ENCODE assay signal across 1 cellular context in the genomic region with DNA sequence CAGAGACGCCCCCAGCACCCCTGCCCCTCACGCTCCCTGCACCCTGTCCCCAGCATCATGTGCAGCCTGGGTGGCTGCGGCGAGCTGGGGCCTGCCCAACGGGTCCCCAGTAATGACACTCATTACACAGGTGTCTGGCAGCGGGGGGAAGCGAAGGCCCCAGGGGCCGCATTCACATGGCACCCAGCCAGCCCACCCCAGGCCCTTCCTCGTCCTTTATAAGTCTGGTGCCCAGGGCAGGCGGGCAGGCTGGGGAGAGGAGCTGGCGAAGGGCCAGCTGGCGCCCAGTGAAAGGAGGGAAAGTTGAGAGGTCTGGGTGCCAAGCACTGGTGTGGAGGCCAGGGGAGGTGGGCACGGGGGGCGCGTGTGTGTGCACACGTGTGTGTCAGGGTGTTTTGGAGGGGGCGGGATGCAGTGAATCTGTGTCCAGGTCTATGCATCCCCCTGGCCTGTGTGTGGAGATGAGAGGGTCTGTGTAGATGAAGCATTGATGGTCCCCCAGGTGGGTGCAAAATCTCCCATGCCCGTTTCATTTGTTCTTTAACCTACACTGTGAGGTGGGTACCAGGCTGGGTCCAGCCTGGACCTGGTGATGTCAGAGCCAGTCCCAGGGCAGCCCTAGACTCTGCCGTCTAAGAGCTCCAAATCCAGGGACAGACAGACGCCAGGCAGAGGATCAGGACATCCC.
A peak's percentile ranks its signal among the peaks of the same experiment; 100 is the strongest.
TF ChIP-seq lines count a peak whose summit lies in the region.

No MANE protein-coding gene starts in this region.

TF ChIP-seq in HepG2, 621 proteins besides CTCF, POLR2A, EP300 and RAD21 (continued from another document and continues in another):
- TF ChIP-seq, protein P1, sequence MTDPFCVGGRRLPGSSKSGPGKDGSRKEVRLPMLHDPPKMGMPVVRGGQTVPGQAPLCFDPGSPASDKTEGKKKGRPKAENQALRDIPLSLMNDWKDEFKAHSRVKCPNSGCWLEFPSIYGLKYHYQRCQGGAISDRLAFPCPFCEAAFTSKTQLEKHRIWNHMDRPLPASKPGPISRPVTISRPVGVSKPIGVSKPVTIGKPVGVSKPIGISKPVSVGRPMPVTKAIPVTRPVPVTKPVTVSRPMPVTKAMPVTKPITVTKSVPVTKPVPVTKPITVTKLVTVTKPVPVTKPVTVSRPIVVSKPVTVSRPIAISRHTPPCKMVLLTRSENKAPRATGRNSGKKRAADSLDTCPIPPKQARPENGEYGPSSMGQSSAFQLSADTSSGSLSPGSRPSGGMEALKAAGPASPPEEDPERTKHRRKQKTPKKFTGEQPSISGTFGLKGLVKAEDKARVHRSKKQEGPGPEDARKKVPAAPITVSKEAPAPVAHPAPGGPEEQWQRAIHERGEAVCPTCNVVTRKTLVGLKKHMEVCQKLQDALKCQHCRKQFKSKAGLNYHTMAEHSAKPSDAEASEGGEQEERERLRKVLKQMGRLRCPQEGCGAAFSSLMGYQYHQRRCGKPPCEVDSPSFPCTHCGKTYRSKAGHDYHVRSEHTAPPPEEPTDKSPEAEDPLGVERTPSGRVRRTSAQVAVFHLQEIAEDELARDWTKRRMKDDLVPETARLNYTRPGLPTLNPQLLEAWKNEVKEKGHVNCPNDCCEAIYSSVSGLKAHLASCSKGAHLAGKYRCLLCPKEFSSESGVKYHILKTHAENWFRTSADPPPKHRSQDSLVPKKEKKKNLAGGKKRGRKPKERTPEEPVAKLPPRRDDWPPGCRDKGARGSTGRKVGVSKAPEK (CRISPR knock-in tag; IDR thresholded peaks at IDR 0.05; ENCODE audit: borderline replicate concordance): no peak
- TF ChIP-seq HIVEP1 (CRISPR knock-in tag; IDR thresholded peaks at IDR 0.05): peak; percentile 54
- TF ChIP-seq CEBPB (IDR thresholded peaks at IDR 0.05; ENCODE audit: borderline replicate concordance, low read depth, low read length): no peak
- TF ChIP-seq ATM (IDR thresholded peaks at IDR 0.05; ENCODE audit: borderline replicate concordance): no peak
- TF ChIP-seq, protein P2, sequence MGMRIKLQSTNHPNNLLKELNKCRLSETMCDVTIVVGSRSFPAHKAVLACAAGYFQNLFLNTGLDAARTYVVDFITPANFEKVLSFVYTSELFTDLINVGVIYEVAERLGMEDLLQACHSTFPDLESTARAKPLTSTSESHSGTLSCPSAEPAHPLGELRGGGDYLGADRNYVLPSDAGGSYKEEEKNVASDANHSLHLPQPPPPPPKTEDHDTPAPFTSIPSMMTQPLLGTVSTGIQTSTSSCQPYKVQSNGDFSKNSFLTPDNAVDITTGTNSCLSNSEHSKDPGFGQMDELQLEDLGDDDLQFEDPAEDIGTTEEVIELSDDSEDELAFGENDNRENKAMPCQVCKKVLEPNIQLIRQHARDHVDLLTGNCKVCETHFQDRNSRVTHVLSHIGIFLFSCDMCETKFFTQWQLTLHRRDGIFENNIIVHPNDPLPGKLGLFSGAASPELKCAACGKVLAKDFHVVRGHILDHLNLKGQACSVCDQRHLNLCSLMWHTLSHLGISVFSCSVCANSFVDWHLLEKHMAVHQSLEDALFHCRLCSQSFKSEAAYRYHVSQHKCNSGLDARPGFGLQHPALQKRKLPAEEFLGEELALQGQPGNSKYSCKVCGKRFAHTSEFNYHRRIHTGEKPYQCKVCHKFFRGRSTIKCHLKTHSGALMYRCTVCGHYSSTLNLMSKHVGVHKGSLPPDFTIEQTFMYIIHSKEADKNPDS (CRISPR knock-in tag; IDR thresholded peaks at IDR 0.05): no peak
- no peak for TF ChIP-seq CCAR2 (optimal IDR thresholded peaks at IDR 0.05; ENCODE audit: low read depth, low read length)
- TF ChIP-seq, protein P3, sequence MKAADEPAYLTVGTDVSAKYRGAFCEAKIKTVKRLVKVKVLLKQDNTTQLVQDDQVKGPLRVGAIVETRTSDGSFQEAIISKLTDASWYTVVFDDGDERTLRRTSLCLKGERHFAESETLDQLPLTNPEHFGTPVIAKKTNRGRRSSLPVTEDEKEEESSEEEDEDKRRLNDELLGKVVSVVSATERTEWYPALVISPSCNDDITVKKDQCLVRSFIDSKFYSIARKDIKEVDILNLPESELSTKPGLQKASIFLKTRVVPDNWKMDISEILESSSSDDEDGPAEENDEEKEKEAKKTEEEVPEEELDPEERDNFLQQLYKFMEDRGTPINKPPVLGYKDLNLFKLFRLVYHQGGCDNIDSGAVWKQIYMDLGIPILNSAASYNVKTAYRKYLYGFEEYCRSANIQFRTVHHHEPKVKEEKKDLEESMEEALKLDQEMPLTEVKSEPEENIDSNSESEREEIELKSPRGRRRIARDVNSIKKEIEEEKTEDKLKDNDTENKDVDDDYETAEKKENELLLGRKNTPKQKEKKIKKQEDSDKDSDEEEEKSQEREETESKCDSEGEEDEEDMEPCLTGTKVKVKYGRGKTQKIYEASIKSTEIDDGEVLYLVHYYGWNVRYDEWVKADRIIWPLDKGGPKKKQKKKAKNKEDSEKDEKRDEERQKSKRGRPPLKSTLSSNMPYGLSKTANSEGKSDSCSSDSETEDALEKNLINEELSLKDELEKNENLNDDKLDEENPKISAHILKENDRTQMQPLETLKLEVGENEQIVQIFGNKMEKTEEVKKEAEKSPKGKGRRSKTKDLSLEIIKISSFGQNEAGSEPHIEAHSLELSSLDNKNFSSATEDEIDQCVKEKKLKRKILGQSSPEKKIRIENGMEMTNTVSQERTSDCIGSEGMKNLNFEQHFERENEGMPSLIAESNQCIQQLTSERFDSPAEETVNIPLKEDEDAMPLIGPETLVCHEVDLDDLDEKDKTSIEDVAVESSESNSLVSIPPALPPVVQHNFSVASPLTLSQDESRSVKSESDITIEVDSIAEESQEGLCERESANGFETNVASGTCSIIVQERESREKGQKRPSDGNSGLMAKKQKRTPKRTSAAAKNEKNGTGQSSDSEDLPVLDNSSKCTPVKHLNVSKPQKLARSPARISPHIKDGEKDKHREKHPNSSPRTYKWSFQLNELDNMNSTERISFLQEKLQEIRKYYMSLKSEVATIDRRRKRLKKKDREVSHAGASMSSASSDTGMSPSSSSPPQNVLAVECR (CRISPR knock-in tag; IDR thresholded peaks at IDR 0.05; ENCODE audit: borderline replicate concordance): no peak
- no peak for TF ChIP-seq ZFP36L2 (CRISPR knock-in tag; IDR thresholded peaks at IDR 0.05)
- no peak for TF ChIP-seq ZBTB20 (CRISPR knock-in tag; IDR thresholded peaks at IDR 0.05; ENCODE audit: borderline replicate concordance, low read depth)
- TF ChIP-seq RARA (CRISPR knock-in tag; IDR thresholded peaks at IDR 0.05): no peak
- peak; percentile 27; the same call in 1 of the 2 replicates for TF ChIP-seq ZNF563 (CRISPR knock-in tag; IDR thresholded peaks at IDR 0.05)
- TF ChIP-seq MIER2 (CRISPR knock-in tag; IDR thresholded peaks at IDR 0.05): no peak
- no peak for TF ChIP-seq SPEN (CRISPR knock-in tag; IDR thresholded peaks at IDR 0.05; ENCODE audit: low read depth)
- TF ChIP-seq ZNF205 (CRISPR knock-in tag; IDR thresholded peaks at IDR 0.05): no peak
- TF ChIP-seq FOXA1 (IDR thresholded peaks at IDR 0.05): no peak
- no peak for TF ChIP-seq FOXA1 (CRISPR knock-in tag; IDR thresholded peaks at IDR 0.05)
- TF ChIP-seq MYNN (CRISPR knock-in tag; IDR thresholded peaks at IDR 0.05; ENCODE audit: low read depth): no peak
- TF ChIP-seq SMAD9 (CRISPR knock-in tag; IDR thresholded peaks at IDR 0.05): no peak
- TF ChIP-seq ZNF660 (CRISPR knock-in tag; IDR thresholded peaks at IDR 0.05; ENCODE audit: borderline replicate concordance, low read depth): no peak
- TF ChIP-seq DNMT1 (CRISPR knock-in tag; IDR thresholded peaks at IDR 0.05): 0 out of 2 replicates have a peak, but pooled peaks have one; percentile 39
- no peak for TF ChIP-seq SRF (IDR thresholded peaks at IDR 0.05; ENCODE audit: low read depth, low read length)
- no peak for TF ChIP-seq ZNF230 (CRISPR knock-in tag; IDR thresholded peaks at IDR 0.05)
- TF ChIP-seq FIP1L1 (IDR thresholded peaks at IDR 0.05; ENCODE audit: borderline replicate concordance, insufficient read depth, low read depth, low read length): no peak
- TF ChIP-seq NBN (conservative IDR thresholded peaks at IDR 0.05): no peak
- TF ChIP-seq ZNF17 (CRISPR knock-in tag; IDR thresholded peaks at IDR 0.05): no peak
- no peak for TF ChIP-seq CC2D1A (CRISPR knock-in tag; IDR thresholded peaks at IDR 0.05)
- TF ChIP-seq MEIS1 (CRISPR knock-in tag; IDR thresholded peaks at IDR 0.05; ENCODE audit: borderline replicate concordance): no peak
- no peak for TF ChIP-seq ZFP36 (IDR thresholded peaks at IDR 0.05; ENCODE audit: borderline replicate concordance, low read depth, low read length, partially characterized antibody)
- no peak for TF ChIP-seq JUND (CRISPR knock-in tag; IDR thresholded peaks at IDR 0.05)
- no peak; the same call in 1 of the 2 replicates for TF ChIP-seq ZNF891 (CRISPR knock-in tag; IDR thresholded peaks at IDR 0.05)
- no peak; the same call in 1 of the 2 replicates for TF ChIP-seq ZMYM2 (CRISPR knock-in tag; IDR thresholded peaks at IDR 0.05)
- TF ChIP-seq, protein P4, sequence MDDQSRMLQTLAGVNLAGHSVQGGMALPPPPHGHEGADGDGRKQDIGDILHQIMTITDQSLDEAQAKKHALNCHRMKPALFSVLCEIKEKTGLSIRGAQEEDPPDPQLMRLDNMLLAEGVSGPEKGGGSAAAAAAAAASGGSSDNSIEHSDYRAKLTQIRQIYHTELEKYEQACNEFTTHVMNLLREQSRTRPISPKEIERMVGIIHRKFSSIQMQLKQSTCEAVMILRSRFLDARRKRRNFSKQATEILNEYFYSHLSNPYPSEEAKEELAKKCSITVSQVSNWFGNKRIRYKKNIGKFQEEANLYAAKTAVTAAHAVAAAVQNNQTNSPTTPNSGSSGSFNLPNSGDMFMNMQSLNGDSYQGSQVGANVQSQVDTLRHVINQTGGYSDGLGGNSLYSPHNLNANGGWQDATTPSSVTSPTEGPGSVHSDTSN (CRISPR knock-in tag; IDR thresholded peaks at IDR 0.05; ENCODE audit: borderline replicate concordance): no peak
- TF ChIP-seq, protein P5, sequence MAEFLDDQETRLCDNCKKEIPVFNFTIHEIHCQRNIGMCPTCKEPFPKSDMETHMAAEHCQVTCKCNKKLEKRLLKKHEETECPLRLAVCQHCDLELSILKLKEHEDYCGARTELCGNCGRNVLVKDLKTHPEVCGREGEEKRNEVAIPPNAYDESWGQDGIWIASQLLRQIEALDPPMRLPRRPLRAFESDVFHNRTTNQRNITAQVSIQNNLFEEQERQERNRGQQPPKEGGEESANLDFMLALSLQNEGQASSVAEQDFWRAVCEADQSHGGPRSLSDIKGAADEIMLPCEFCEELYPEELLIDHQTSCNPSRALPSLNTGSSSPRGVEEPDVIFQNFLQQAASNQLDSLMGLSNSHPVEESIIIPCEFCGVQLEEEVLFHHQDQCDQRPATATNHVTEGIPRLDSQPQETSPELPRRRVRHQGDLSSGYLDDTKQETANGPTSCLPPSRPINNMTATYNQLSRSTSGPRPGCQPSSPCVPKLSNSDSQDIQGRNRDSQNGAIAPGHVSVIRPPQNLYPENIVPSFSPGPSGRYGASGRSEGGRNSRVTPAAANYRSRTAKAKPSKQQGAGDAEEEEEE (CRISPR knock-in tag; IDR thresholded peaks at IDR 0.05; ENCODE audit: borderline replicate concordance): no peak
- TF ChIP-seq MEIS2 (CRISPR knock-in tag; IDR thresholded peaks at IDR 0.05): no peak
- no peak for TF ChIP-seq XBP1 (CRISPR knock-in tag; IDR thresholded peaks at IDR 0.05)
- no peak for TF ChIP-seq FOXJ3 (CRISPR knock-in tag; IDR thresholded peaks at IDR 0.05; ENCODE audit: borderline replicate concordance)
- TF ChIP-seq, protein P6, sequence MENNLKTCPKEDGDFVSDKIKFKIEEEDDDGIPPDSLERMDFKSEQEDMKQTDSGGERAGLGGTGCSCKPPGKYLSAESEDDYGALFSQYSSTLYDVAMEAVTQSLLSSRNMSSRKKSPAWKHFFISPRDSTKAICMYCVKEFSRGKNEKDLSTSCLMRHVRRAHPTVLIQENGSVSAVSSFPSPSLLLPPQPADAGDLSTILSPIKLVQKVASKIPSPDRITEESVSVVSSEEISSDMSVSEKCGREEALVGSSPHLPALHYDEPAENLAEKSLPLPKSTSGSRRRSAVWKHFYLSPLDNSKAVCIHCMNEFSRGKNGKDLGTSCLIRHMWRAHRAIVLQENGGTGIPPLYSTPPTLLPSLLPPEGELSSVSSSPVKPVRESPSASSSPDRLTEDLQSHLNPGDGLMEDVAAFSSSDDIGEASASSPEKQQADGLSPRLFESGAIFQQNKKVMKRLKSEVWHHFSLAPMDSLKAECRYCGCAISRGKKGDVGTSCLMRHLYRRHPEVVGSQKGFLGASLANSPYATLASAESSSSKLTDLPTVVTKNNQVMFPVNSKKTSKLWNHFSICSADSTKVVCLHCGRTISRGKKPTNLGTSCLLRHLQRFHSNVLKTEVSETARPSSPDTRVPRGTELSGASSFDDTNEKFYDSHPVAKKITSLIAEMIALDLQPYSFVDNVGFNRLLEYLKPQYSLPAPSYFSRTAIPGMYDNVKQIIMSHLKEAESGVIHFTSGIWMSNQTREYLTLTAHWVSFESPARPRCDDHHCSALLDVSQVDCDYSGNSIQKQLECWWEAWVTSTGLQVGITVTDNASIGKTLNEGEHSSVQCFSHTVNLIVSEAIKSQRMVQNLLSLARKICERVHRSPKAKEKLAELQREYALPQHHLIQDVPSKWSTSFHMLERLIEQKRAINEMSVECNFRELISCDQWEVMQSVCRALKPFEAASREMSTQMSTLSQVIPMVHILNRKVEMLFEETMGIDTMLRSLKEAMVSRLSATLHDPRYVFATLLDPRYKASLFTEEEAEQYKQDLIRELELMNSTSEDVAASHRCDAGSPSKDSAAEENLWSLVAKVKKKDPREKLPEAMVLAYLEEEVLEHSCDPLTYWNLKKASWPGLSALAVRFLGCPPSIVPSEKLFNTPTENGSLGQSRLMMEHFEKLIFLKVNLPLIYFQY (CRISPR knock-in tag; IDR thresholded peaks at IDR 0.05; ENCODE audit: borderline replicate concordance): no peak
- TF ChIP-seq, protein P7, sequence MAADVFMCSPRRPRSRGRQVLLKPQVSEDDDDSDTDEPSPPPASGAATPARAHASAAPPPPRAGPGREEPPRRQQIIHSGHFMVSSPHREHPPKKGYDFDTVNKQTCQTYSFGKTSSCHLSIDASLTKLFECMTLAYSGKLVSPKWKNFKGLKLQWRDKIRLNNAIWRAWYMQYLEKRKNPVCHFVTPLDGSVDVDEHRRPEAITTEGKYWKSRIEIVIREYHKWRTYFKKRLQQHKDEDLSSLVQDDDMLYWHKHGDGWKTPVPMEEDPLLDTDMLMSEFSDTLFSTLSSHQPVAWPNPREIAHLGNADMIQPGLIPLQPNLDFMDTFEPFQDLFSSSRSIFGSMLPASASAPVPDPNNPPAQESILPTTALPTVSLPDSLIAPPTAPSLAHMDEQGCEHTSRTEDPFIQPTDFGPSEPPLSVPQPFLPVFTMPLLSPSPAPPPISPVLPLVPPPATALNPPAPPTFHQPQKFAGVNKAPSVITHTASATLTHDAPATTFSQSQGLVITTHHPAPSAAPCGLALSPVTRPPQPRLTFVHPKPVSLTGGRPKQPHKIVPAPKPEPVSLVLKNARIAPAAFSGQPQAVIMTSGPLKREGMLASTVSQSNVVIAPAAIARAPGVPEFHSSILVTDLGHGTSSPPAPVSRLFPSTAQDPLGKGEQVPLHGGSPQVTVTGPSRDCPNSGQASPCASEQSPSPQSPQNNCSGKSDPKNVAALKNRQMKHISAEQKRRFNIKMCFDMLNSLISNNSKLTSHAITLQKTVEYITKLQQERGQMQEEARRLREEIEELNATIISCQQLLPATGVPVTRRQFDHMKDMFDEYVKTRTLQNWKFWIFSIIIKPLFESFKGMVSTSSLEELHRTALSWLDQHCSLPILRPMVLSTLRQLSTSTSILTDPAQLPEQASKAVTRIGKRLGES (CRISPR knock-in tag; IDR thresholded peaks at IDR 0.05; ENCODE audit: borderline replicate concordance): no peak
- TF ChIP-seq ZC3H13 (CRISPR knock-in tag; IDR thresholded peaks at IDR 0.05): no peak
